In genomic region chr12:75979181-75979580, GRCh38 we compare ENCODE assay signal across 9 cellular contexts. TPM values are rescaled to one million over a fixed set of nuclear protein-coding genes. Genes with fewer than 3 reads are reported as not detected.
DNase-seq lines count a peak whose midpoint lies in the region; ATAC-seq and FAIRE-seq lines count a peak whose summit lies in the region.
"Had no signal": no experiment of that assay in that cellular context is flagged by ENCODE, and none has a peak within 500 bp of the region (broad histone marks: within the 10 kb centered on the region; RNA-seq: fewer than 3 reads in every experiment).

No MANE protein-coding gene starts in this region.

- peaks cover 2 to 26% of the 10 kb centered on the region in 2 donors for H3K4me1 ChIP-seq in small intestine (ENCODE audit: control insufficient read depth in 2 of 2, insufficient read depth in 1 of 2, low read depth in 1 of 2, low read length in 1 of 2)

- no peaks in the 10 kb centered on the region for H3K36me3 ChIP-seq in small intestine (ENCODE audit: control insufficient read depth in 2 of 2, insufficient read depth in 2 of 2, low read length in 2 of 2)
- H3K36me3 ChIP-seq: cardiac muscle cell had no signal

- peak; percentile 65 for DNase-seq in CD1c-positive myeloid dendritic cell (ENCODE audit: extremely low spot score)
- peak; percentile 70 for DNase-seq in HCEC 1CT
- peak; percentile 19 to 23 for DNase-seq in activated CD4-positive, alpha-beta T cell treated with anti-CD3 and anti-CD28 coated beads, Interleukin-2, amount 50 U/mL, for 4 hours
- DNase-seq in iris pigment epithelial cell (ENCODE audit: low read depth) = peak; percentile 52
- DNase-seq in middle frontal gyrus (ENCODE audit: extremely low spot score, low spot score) = no peak
- DNase-seq in small intestine = no peak
- DNase-seq in NCI-H446 treated with DMSO at 0.1 percent for 48 hours (lab: John Stamatoyannopoulos, UW) = no peak

- ATAC-seq in GM19035 (IDR thresholded peaks at IDR 0.05; ENCODE audit: unreplicated experiment) = no peak

- H3K27me3 ChIP-seq in small intestine (ENCODE audit: control insufficient read depth in 2 of 2, insufficient read depth in 2 of 2, low read length in 2 of 2) = no peaks in the 10 kb centered on the region
- H3K27me3 ChIP-seq: cardiac muscle cell had no signal

- no peak for FAIRE-seq in small intestine (lab: Jason Lieb, UNC)

- H3K4me3 ChIP-seq in small intestine (ENCODE audit: low read depth in 1 of 2, low read length in 2 of 2) = no peak overlapping the region
- H3K4me3 ChIP-seq: cardiac muscle cell had no signal

- H3K27ac ChIP-seq in small intestine (ENCODE audit: low read depth in 1 of 2, low read length in 1 of 2) = peak overlapping the region in 1 of 2 donors; percentile 80
- H3K27ac ChIP-seq: cardiac muscle cell had no signal

- 19 to 41% (median 37%) methylated on average over 2 of the region's 2 CpGs for WGBS in small intestine, 3 donors

- no peaks in the 10 kb centered on the region for H3K9me3 ChIP-seq in small intestine (ENCODE audit: control insufficient read depth, low read depth)

RNA-seq across cellular contexts. Expression of gene PHLDA1, which starts 52.4 kb away (rescaled TPM):
- polyA plus RNA-seq in small intestine = 10 to 100 TPM in 1 of 3 donors, 1 to 10 TPM in 1, under 1 TPM in 1; 0.22 to 10.7 (median 2.2) TPM

Comparison
In these comparisons a context has a peak if more than half of its experiments do, and no peak if none do; other contexts are left out.
1. DNase-seq: peak in CD1c-positive myeloid dendritic cell (single experiment), HCEC 1CT (single experiment), activated CD4-positive, alpha-beta T cell treated with anti-CD3 and anti-CD28 coated beads, Interleukin-2, amount 50 U/mL, for 4 hours (2 of 2) and iris pigment epithelial cell (single experiment); none in middle frontal gyrus (single experiment), small intestine (single experiment) and NCI-H446 treated with DMSO at 0.1 percent for 48 hours (single experiment).